Comparison of ENCODE assay signal across 1 cellular context in the genomic region with DNA sequence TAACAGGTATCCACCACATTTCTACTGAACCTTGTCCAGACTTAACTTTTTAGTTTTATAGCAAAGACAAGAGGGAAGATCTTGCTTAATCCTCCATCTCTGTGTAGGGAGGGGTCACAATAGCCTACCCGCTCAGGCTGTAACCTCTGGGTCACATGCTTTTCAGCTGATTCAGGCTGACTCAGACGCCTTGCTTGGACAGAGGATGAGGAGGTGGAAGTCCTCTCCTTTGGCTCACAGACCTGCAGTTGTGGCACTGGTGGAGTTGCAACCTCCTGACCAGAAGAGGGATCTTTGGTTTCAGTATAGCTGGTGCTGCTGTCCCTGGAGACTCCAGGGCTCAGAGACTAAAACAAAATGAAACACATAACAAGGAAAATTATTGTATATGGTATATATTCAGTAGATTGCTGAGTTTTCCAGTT.
TF ChIP-seq lines count a peak whose summit lies in the region.

No MANE protein-coding gene starts in this region.

TF ChIP-seq in K562, 482 proteins besides CTCF, POLR2A, EP300 and RAD21 (continued from another document and continues in another):
- TF ChIP-seq, protein P1, sequence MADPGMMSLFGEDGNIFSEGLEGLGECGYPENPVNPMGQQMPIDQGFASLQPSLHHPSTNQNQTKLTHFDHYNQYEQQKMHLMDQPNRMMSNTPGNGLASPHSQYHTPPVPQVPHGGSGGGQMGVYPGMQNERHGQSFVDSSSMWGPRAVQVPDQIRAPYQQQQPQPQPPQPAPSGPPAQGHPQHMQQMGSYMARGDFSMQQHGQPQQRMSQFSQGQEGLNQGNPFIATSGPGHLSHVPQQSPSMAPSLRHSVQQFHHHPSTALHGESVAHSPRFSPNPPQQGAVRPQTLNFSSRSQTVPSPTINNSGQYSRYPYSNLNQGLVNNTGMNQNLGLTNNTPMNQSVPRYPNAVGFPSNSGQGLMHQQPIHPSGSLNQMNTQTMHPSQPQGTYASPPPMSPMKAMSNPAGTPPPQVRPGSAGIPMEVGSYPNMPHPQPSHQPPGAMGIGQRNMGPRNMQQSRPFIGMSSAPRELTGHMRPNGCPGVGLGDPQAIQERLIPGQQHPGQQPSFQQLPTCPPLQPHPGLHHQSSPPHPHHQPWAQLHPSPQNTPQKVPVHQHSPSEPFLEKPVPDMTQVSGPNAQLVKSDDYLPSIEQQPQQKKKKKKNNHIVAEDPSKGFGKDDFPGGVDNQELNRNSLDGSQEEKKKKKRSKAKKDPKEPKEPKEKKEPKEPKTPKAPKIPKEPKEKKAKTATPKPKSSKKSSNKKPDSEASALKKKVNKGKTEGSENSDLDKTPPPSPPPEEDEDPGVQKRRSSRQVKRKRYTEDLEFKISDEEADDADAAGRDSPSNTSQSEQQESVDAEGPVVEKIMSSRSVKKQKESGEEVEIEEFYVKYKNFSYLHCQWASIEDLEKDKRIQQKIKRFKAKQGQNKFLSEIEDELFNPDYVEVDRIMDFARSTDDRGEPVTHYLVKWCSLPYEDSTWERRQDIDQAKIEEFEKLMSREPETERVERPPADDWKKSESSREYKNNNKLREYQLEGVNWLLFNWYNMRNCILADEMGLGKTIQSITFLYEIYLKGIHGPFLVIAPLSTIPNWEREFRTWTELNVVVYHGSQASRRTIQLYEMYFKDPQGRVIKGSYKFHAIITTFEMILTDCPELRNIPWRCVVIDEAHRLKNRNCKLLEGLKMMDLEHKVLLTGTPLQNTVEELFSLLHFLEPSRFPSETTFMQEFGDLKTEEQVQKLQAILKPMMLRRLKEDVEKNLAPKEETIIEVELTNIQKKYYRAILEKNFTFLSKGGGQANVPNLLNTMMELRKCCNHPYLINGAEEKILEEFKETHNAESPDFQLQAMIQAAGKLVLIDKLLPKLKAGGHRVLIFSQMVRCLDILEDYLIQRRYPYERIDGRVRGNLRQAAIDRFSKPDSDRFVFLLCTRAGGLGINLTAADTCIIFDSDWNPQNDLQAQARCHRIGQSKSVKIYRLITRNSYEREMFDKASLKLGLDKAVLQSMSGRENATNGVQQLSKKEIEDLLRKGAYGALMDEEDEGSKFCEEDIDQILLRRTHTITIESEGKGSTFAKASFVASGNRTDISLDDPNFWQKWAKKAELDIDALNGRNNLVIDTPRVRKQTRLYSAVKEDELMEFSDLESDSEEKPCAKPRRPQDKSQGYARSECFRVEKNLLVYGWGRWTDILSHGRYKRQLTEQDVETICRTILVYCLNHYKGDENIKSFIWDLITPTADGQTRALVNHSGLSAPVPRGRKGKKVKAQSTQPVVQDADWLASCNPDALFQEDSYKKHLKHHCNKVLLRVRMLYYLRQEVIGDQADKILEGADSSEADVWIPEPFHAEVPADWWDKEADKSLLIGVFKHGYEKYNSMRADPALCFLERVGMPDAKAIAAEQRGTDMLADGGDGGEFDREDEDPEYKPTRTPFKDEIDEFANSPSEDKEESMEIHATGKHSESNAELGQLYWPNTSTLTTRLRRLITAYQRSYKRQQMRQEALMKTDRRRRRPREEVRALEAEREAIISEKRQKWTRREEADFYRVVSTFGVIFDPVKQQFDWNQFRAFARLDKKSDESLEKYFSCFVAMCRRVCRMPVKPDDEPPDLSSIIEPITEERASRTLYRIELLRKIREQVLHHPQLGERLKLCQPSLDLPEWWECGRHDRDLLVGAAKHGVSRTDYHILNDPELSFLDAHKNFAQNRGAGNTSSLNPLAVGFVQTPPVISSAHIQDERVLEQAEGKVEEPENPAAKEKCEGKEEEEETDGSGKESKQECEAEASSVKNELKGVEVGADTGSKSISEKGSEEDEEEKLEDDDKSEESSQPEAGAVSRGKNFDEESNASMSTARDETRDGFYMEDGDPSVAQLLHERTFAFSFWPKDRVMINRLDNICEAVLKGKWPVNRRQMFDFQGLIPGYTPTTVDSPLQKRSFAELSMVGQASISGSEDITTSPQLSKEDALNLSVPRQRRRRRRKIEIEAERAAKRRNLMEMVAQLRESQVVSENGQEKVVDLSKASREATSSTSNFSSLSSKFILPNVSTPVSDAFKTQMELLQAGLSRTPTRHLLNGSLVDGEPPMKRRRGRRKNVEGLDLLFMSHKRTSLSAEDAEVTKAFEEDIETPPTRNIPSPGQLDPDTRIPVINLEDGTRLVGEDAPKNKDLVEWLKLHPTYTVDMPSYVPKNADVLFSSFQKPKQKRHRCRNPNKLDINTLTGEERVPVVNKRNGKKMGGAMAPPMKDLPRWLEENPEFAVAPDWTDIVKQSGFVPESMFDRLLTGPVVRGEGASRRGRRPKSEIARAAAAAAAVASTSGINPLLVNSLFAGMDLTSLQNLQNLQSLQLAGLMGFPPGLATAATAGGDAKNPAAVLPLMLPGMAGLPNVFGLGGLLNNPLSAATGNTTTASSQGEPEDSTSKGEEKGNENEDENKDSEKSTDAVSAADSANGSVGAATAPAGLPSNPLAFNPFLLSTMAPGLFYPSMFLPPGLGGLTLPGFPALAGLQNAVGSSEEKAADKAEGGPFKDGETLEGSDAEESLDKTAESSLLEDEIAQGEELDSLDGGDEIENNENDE (IDR thresholded peaks at IDR 0.05; ENCODE audit: low read depth, low read length): no peak
- TF ChIP-seq SMAD4 (CRISPR knock-in tag; conservative IDR thresholded peaks at IDR 0.05): peak; percentile 69
- TF ChIP-seq POU5F1 (IDR thresholded peaks at IDR 0.05; ENCODE audit: borderline replicate concordance, low read depth, low read length, partially characterized antibody): no peak
- TF ChIP-seq HMG20B (CRISPR knock-in tag; IDR thresholded peaks at IDR 0.05): no peak
- peak; percentile 89 for TF ChIP-seq RAD51 (IDR thresholded peaks at IDR 0.05; ENCODE audit: borderline replicate concordance, low read depth)
- peak; percentile 54; the same call in 1 of the 2 replicates for TF ChIP-seq ZNF644 (tag; IDR thresholded peaks at IDR 0.05; ENCODE audit: low read depth)
- no peak for TF ChIP-seq HMG20A (CRISPR knock-in tag; conservative IDR thresholded peaks at IDR 0.05)
- no peak for TF ChIP-seq POLR3G (IDR thresholded peaks at IDR 0.05; ENCODE audit: extremely low read depth, insufficient read length, insufficient replicate concordance)
- TF ChIP-seq ZNF431 (CRISPR knock-in tag; IDR thresholded peaks at IDR 0.05): no peak
- no peak for TF ChIP-seq ZBTB17 (CRISPR knock-in tag; IDR thresholded peaks at IDR 0.05)
- no peak; the same call in 1 of the 2 replicates for TF ChIP-seq NCOR1 (IDR thresholded peaks at IDR 0.05)
- TF ChIP-seq XRCC3 (IDR thresholded peaks at IDR 0.05): no peak
- TF ChIP-seq SUPT5H (IDR thresholded peaks at IDR 0.05): no peak
- TF ChIP-seq, protein P2, sequence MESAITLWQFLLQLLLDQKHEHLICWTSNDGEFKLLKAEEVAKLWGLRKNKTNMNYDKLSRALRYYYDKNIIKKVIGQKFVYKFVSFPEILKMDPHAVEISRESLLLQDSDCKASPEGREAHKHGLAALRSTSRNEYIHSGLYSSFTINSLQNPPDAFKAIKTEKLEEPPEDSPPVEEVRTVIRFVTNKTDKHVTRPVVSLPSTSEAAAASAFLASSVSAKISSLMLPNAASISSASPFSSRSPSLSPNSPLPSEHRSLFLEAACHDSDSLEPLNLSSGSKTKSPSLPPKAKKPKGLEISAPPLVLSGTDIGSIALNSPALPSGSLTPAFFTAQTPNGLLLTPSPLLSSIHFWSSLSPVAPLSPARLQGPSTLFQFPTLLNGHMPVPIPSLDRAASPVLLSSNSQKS (CRISPR knock-in tag; IDR thresholded peaks at IDR 0.05): no peak
- peak; percentile 22; the same call in 1 of the 2 replicates for TF ChIP-seq ETV1 (tag; conservative IDR thresholded peaks at IDR 0.05; ENCODE audit: low read depth)
- TF ChIP-seq, protein P3, sequence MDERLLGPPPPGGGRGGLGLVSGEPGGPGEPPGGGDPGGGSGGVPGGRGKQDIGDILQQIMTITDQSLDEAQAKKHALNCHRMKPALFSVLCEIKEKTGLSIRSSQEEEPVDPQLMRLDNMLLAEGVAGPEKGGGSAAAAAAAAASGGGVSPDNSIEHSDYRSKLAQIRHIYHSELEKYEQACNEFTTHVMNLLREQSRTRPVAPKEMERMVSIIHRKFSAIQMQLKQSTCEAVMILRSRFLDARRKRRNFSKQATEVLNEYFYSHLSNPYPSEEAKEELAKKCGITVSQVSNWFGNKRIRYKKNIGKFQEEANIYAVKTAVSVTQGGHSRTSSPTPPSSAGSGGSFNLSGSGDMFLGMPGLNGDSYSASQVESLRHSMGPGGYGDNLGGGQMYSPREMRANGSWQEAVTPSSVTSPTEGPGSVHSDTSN (CRISPR knock-in tag; IDR thresholded peaks at IDR 0.05; ENCODE audit: low read depth): no peak
- TF ChIP-seq, protein P3 (tag; conservative IDR thresholded peaks at IDR 0.05; ENCODE audit: low read depth): no peak
- no peak for TF ChIP-seq ZNF134 (CRISPR knock-in tag; conservative IDR thresholded peaks at IDR 0.05)
- no peak for TF ChIP-seq RFX5 (IDR thresholded peaks at IDR 0.05; ENCODE audit: low read depth, low read length)
- TF ChIP-seq, protein P4, sequence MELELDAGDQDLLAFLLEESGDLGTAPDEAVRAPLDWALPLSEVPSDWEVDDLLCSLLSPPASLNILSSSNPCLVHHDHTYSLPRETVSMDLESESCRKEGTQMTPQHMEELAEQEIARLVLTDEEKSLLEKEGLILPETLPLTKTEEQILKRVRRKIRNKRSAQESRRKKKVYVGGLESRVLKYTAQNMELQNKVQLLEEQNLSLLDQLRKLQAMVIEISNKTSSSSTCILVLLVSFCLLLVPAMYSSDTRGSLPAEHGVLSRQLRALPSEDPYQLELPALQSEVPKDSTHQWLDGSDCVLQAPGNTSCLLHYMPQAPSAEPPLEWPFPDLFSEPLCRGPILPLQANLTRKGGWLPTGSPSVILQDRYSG (tag; conservative IDR thresholded peaks at IDR 0.05; ENCODE audit: low read depth): no peak
- TF ChIP-seq ZNF24 (IDR thresholded peaks at IDR 0.05): no peak
- TF ChIP-seq SRSF9 (IDR thresholded peaks at IDR 0.05; ENCODE audit: borderline replicate concordance, low read depth, low read length): no peak
- peak; percentile 91; the same call in 1 of the 2 replicates for TF ChIP-seq TOE1 (IDR thresholded peaks at IDR 0.05; ENCODE audit: borderline replicate concordance)
- no peak for TF ChIP-seq TOE1 (CRISPR knock-in tag; IDR thresholded peaks at IDR 0.05; ENCODE audit: borderline replicate concordance, low read depth)
- no peak for TF ChIP-seq NELFE (IDR thresholded peaks at IDR 0.05; ENCODE audit: insufficient read depth, insufficient read length)
- TF ChIP-seq RBM17 (IDR thresholded peaks at IDR 0.05; ENCODE audit: borderline replicate concordance, low read depth, low read length): no peak
- TF ChIP-seq CTBP1 (IDR thresholded peaks at IDR 0.05; ENCODE audit: borderline replicate concordance): peak; percentile 89
- peak; percentile 68; the same call in 1 of the 2 replicates for TF ChIP-seq ATF7 (IDR thresholded peaks at IDR 0.05)
- TF ChIP-seq EZH2 (IDR thresholded peaks at IDR 0.05; ENCODE audit: borderline replicate concordance, low read depth, low read length): no peak
- TF ChIP-seq CEBPG (CRISPR knock-in tag; IDR thresholded peaks at IDR 0.05): peak; percentile 61; the same call in 1 of the 2 replicates
- TF ChIP-seq CEBPG (tag; conservative IDR thresholded peaks at IDR 0.05 in 1 of 2, IDR thresholded peaks at IDR 0.05 in 1 of 2): peak; percentile 83 to 92
- TF ChIP-seq C11orf30 (IDR thresholded peaks at IDR 0.05; ENCODE audit: low read depth): peak; percentile 92
- no peak for TF ChIP-seq CHD2 (IDR thresholded peaks at IDR 0.05; ENCODE audit: low read depth, low read length)
- TF ChIP-seq JUN (IDR thresholded peaks at IDR 0.05; ENCODE audit: borderline replicate concordance, low read depth, low read length): peak; percentile 91
- no peak for TF ChIP-seq JUN (CRISPR knock-in tag; IDR thresholded peaks at IDR 0.05; ENCODE audit: borderline replicate concordance)
- TF ChIP-seq SIX5 (IDR thresholded peaks at IDR 0.05; ENCODE audit: borderline replicate concordance in 1 of 2, insufficient read depth in 1 of 2, low read depth in 1 of 2, low read length in 2 of 2): no peak
- TF ChIP-seq L3MBTL2 (IDR thresholded peaks at IDR 0.05): peak; percentile 70
- TF ChIP-seq MEIS2 (IDR thresholded peaks at IDR 0.05; ENCODE audit: partially characterized antibody): no peak
- peak; percentile 74 for TF ChIP-seq BHLHE40 (IDR thresholded peaks at IDR 0.05; ENCODE audit: low read length)
- TF ChIP-seq, protein P5, sequence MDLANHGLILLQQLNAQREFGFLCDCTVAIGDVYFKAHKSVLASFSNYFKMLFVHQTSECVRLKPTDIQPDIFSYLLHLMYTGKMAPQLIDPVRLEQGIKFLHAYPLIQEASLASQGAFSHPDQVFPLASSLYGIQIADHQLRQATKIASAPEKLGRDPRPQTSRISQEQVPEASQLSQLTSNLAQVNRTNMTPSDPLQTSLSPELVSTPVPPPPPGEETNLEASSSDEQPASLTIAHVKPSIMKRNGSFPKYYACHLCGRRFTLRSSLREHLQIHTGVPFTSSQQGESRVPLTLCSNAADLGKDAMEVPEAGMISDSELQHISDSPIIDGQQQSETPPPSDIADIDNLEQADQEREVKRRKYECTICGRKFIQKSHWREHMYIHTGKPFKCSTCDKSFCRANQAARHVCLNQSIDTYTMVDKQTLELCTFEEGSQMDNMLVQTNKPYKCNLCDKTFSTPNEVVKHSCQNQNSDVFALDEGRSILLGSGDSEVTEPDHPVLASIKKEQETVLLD (IDR thresholded peaks at IDR 0.05): no peak
- peak; percentile 65 for TF ChIP-seq SOX6 (IDR thresholded peaks at IDR 0.05)
- TF ChIP-seq KAT2B (IDR thresholded peaks at IDR 0.05; ENCODE audit: low read depth, low read length): no peak
- TF ChIP-seq NFXL1 (CRISPR knock-in tag; IDR thresholded peaks at IDR 0.05): no peak
- TF ChIP-seq ZNF76 (CRISPR knock-in tag; IDR thresholded peaks at IDR 0.05; ENCODE audit: borderline replicate concordance): 0 out of 2 replicates have a peak, but pooled peaks have one; percentile 37
- no peak for TF ChIP-seq IRF2 (CRISPR knock-in tag; IDR thresholded peaks at IDR 0.05)
- TF ChIP-seq ZNF77 (CRISPR knock-in tag; IDR thresholded peaks at IDR 0.05): no peak
- TF ChIP-seq ZNF561 (CRISPR knock-in tag; conservative IDR thresholded peaks at IDR 0.05): no peak
- TF ChIP-seq, protein P6, sequence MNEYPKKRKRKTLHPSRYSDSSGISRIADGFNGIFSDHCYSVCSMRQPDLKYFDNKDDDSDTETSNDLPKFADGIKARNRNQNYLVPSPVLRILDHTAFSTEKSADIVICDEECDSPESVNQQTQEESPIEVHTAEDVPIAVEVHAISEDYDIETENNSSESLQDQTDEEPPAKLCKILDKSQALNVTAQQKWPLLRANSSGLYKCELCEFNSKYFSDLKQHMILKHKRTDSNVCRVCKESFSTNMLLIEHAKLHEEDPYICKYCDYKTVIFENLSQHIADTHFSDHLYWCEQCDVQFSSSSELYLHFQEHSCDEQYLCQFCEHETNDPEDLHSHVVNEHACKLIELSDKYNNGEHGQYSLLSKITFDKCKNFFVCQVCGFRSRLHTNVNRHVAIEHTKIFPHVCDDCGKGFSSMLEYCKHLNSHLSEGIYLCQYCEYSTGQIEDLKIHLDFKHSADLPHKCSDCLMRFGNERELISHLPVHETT (CRISPR knock-in tag; conservative IDR thresholded peaks at IDR 0.05 in 1 of 2, IDR thresholded peaks at IDR 0.05 in 1 of 2): 0 out of 4 replicates have a peak, but pooled peaks of 1 of the 2 experiments have one; percentile 68
- no peak for TF ChIP-seq CBFB (CRISPR knock-in tag; IDR thresholded peaks at IDR 0.05)
